ENCODE assay signal across 8 cellular contexts in the genomic region with DNA sequence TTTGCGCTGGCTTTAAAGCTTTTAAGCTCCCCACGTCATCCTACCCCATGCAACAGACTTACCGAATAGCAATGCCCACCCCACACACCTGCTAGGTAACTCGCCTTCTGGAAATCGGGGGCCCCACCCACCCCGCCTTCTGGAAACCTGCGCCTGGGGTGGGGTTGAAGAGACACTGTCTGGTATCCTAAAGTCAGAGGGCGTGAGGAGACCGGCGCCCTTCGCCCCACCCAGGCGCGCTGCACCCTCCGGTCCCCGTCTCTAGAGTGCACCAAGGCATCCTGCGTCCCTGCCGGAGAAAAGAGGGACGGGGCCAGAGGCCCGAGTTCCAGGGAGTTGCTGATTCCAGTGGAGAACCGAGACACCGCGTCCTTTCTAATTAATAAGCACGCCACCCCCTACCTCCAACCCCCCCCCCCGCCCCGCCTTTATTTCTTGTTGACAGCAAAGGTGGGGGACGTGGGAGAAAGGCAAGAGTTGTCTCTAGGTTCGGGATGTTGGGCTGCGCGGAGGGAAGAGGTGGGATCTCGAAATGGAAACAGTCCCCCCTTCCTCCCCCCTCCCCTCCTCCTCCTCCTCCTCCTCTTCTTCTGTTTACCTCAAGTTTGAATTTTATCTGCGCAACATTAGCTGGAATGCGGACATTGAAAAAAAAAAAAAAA.
DNase-seq lines count a peak whose midpoint lies in the region; ATAC-seq, FAIRE-seq and TF ChIP-seq lines count a peak whose summit lies in the region.

No MANE protein-coding gene starts in this region.

- H3K9me3 Mint-ChIP-seq in HFFc6 = no peaks in the 10 kb centered on the region

- intact Hi-C loops in GM12878 (cut with micrococcal nuclease; ENCODE audit: unreplicated experiment) (loop anchor here (5.0 kb wide), 4 partner anchors 125 to 315 kb away; a partner anchor contains a TSS), spleen (cut with DNase I; ENCODE audit: low total_unique reads) (no loop called here)

- no peak for TF ChIP-seq POLR2A in GM12878 (IDR thresholded peaks at IDR 0.05; ENCODE audit: low read depth, low read length)
- no peak for TF ChIP-seq POLR2A in spleen (IDR thresholded peaks at IDR 0.05)

- CTCF ChIA-PET in GM12878 (lab: Yijun Ruan, JAX) = interaction anchor here (0.8 to 5.7 kb wide), 6 partner anchors 17 to 210 kb away, joined by 3 to 22 read pairs (median 4); no protein-coding TSS in a partner anchor

- TF ChIP-seq CTCF in BE2C (IDR thresholded peaks at IDR 0.05; ENCODE audit: low read depth, low read length) (no peak), HFFc6 (IDR thresholded peaks at IDR 0.05) (no peak), GM12878 (IDR thresholded peaks at IDR 0.05 in 2 of 3, conservative IDR thresholded peaks at IDR 0.05 in 1 of 3; ENCODE audit: control insufficient read depth in 2 of 3, extremely low read depth in 1 of 3, insufficient read depth in 1 of 3, low read depth in 3 of 3, low read length in 3 of 3) (no peak), spleen (IDR thresholded peaks at IDR 0.05 in 8 of 11, conservative IDR thresholded peaks at IDR 0.05 in 3 of 11) (no peak), omental fat pad (IDR thresholded peaks at IDR 0.05) (no peak)

- H3K36me3 Mint-ChIP-seq in HFFc6 (ENCODE audit: low read depth) = peaks cover 45% of the 10 kb centered on the region

- SMC1A ChIA-PET in GM12878 (lab: Charles Lee; ENCODE audit: uncharacterized antibody, unreplicated experiment) = interaction anchor here (0.6 to 5.2 kb wide), 15 partner anchors 9 to 233 kb away, joined by 3 to 49 read pairs (median 4); no protein-coding TSS in a partner anchor

- H3K27ac ChIP-seq in GM12878 (ENCODE audit: control insufficient read depth, insufficient read depth) (peak overlapping the region; percentile 88), spleen (peak overlapping the region; percentile 94 to 100 (median 98))

- DNase-seq in BE2C = peak; percentile 56
- peak; percentile 25 for DNase-seq in HFFc6
- peak; percentile 55 for DNase-seq in T-helper 22 cell (ENCODE audit: low read depth)
- no peak for DNase-seq in GM12878 (ENCODE audit: low read depth, low spot score)
- DNase-seq in iPS-NIHi11 (ENCODE audit: low spot score) = peak; percentile 38
- peak; percentile 91 for DNase-seq in spleen
- DNase-seq in omental fat pad (ENCODE audit: low spot score) = no peak

- H3K36me3 ChIP-seq in BE2C = peaks cover 8% of the 10 kb centered on the region
- H3K36me3 ChIP-seq in GM12878 (ENCODE audit: control insufficient read depth in 2 of 2, insufficient read depth in 2 of 2, low read length in 1 of 2) = peaks cover 0 to 6% of the 10 kb centered on the region in 2 experiments; a peak in 2 of 4 replicates
- peaks cover 0 to 23% (median 0%) of the 10 kb centered on the region in 6 donors for H3K36me3 ChIP-seq in spleen

- H3K27ac Mint-ChIP-seq in HFFc6 = peak overlapping the region; percentile 98

- H3K27me3 ChIP-seq in BE2C (no peaks in the 10 kb centered on the region), GM12878 (replicated peaks in 1 of 2; ENCODE audit: control insufficient read depth in 2 of 2, insufficient read depth in 2 of 2, low read length in 1 of 2) (no peaks in the 10 kb centered on the region), spleen (replicated peaks in 1 of 7) (no peaks in the 10 kb centered on the region)

- peak overlapping the region; percentile 92 for H3K9ac ChIP-seq in GM12878 (ENCODE audit: control insufficient read depth, insufficient read depth, low read length)

- peaks cover 52% of the 10 kb centered on the region for H3K79me2 ChIP-seq in GM12878 (ENCODE audit: control insufficient read depth, insufficient read depth, low read length)

- H3K4me1 ChIP-seq in BE2C (no peaks in the 10 kb centered on the region; the same call in 1 of the 2 replicates), GM12878 (ENCODE audit: control insufficient read depth, insufficient read depth, low read length) (peaks cover 35% of the 10 kb centered on the region), spleen (peaks cover 62 to 76% (median 73%) of the 10 kb centered on the region in 6 donors)

- no peak for TF ChIP-seq EP300 in GM12878 (IDR thresholded peaks at IDR 0.05; ENCODE audit: borderline replicate concordance in 1 of 2, control insufficient read depth in 1 of 2, low read depth in 2 of 2, low read length in 2 of 2)

- no peaks in the 10 kb centered on the region for H4K20me1 ChIP-seq in GM12878 (ENCODE audit: control insufficient read depth, insufficient read depth)

- H3K4me1 Mint-ChIP-seq in HFFc6 (ENCODE audit: low read depth) = peaks cover 68% of the 10 kb centered on the region

- RAD21 ChIA-PET in GM12878 (lab: Charles Lee; ENCODE audit: unreplicated experiment) = interaction anchor here (0.6 to 4.0 kb wide), 20 partner anchors 10 to 316 kb away, joined by 3 to 61 read pairs (median 4); a partner anchor contains a TSS

- WGBS in GM12878 (ENCODE audit: insufficient coverage, insufficient replicate concordance, low lambda C conversion rate, missing lambda C conversion rate) = under 1% methylated on average over 21 of the region's 32 CpGs
- 0 to 1% (median 0%) methylated on average over 28 to 32 of the region's 32 CpGs for WGBS in spleen, 5 donors

- peak overlapping the region; percentile 64; the same call in 1 of the 2 replicates for H2AFZ ChIP-seq in GM12878 (ENCODE audit: control insufficient read depth, low read depth, low read length)

- peak overlapping the region; percentile 96 for H3K4me3 Mint-ChIP-seq in HFFc6

- in situ Hi-C loops in GM12878 (cut with MboI) = no loop called here

- FAIRE-seq in GM12878 (lab: Jason Lieb, UNC) = no peak

- no peak for TF ChIP-seq RAD21 in GM12878 (IDR thresholded peaks at IDR 0.05; ENCODE audit: insufficient read depth, low read depth, low read length)

- peak overlapping the region; percentile 85 for H3K4me2 ChIP-seq in GM12878 (ENCODE audit: control insufficient read depth, insufficient read depth)

- no TSS peak for BruUV-seq in GM12878 (replicated peaks; lab: Mats Ljungman, UMichigan)

- H3K9me3 ChIP-seq in BE2C (no peaks in the 10 kb centered on the region), GM12878 (replicated peaks; ENCODE audit: control insufficient read depth, insufficient read depth, low read length) (no peaks in the 10 kb centered on the region), spleen (no peaks in the 10 kb centered on the region)

- peaks cover 11% of the 10 kb centered on the region for H3K27me3 Mint-ChIP-seq in HFFc6 (ENCODE audit: insufficient read depth)

- ATAC-seq in GM12878 (peak; percentile 10), omental fat pad (ENCODE audit: low FRiP score) (no peak), GM19463 (IDR thresholded peaks at IDR 0.05; ENCODE audit: unreplicated experiment) (no peak)

- H3K4me3 ChIP-seq in BE2C (ENCODE audit: low read depth, low read length) (peak overlapping the region; percentile 97), GM12878 (peak overlapping the region; percentile 90), spleen (peak overlapping the region; percentile 70 to 97 (median 86))

- POLR2A ChIA-PET in GM12878 (lab: Charles Lee) = interaction anchor here (0.5 to 8.6 kb wide), 9 partner anchors 17 to 355 kb away, joined by 3 to 110 read pairs (median 4); a partner anchor contains a TSS

TF ChIP-seq in GM12878, 131 proteins besides CTCF, POLR2A, EP300 and RAD21 (continues in another document):
- TF ChIP-seq POLR2AphosphoS5 (IDR thresholded peaks at IDR 0.05; ENCODE audit: low read length) (0 out of 2 replicates have a peak, but pooled peaks have one; percentile 46), SIN3A (IDR thresholded peaks at IDR 0.05; ENCODE audit: low read depth, low read length) (peak; percentile 70; the same call in 1 of the 2 replicates), CHD1 (IDR thresholded peaks at IDR 0.05; ENCODE audit: low read depth, low read length) (peak; percentile 53; the same call in 1 of the 2 replicates), ASH2L (IDR thresholded peaks at IDR 0.05; ENCODE audit: borderline replicate concordance, low read depth) (0 out of 2 replicates have a peak, but pooled peaks have one; percentile 6)
- TF ChIP-seq, protein P1, sequence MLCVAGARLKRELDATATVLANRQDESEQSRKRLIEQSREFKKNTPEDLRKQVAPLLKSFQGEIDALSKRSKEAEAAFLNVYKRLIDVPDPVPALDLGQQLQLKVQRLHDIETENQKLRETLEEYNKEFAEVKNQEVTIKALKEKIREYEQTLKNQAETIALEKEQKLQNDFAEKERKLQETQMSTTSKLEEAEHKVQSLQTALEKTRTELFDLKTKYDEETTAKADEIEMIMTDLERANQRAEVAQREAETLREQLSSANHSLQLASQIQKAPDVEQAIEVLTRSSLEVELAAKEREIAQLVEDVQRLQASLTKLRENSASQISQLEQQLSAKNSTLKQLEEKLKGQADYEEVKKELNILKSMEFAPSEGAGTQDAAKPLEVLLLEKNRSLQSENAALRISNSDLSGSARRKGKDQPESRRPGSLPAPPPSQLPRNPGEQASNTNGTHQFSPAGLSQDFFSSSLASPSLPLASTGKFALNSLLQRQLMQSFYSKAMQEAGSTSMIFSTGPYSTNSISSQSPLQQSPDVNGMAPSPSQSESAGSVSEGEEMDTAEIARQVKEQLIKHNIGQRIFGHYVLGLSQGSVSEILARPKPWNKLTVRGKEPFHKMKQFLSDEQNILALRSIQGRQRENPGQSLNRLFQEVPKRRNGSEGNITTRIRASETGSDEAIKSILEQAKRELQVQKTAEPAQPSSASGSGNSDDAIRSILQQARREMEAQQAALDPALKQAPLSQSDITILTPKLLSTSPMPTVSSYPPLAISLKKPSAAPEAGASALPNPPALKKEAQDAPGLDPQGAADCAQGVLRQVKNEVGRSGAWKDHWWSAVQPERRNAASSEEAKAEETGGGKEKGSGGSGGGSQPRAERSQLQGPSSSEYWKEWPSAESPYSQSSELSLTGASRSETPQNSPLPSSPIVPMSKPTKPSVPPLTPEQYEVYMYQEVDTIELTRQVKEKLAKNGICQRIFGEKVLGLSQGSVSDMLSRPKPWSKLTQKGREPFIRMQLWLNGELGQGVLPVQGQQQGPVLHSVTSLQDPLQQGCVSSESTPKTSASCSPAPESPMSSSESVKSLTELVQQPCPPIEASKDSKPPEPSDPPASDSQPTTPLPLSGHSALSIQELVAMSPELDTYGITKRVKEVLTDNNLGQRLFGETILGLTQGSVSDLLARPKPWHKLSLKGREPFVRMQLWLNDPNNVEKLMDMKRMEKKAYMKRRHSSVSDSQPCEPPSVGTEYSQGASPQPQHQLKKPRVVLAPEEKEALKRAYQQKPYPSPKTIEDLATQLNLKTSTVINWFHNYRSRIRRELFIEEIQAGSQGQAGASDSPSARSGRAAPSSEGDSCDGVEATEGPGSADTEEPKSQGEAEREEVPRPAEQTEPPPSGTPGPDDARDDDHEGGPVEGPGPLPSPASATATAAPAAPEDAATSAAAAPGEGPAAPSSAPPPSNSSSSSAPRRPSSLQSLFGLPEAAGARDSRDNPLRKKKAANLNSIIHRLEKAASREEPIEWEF (IDR thresholded peaks at IDR 0.05; ENCODE audit: insufficient replicate concordance, low read depth, low read length) = no peak

Comparison
In these comparisons a context has a peak if more than half of its experiments do, and no peak if none do; other contexts are left out.
1. DNase-seq: peak in BE2C (single experiment), HFFc6 (single experiment), T-helper 22 cell (single experiment), iPS-NIHi11 (single experiment) and spleen (single experiment); none in GM12878 (single experiment) and omental fat pad (single experiment).
2. Peak in every context shown above with its lines, with median percentiles within 50 percentile points of each other: H3K4me3 ChIP-seq.